In the genomic region with DNA sequence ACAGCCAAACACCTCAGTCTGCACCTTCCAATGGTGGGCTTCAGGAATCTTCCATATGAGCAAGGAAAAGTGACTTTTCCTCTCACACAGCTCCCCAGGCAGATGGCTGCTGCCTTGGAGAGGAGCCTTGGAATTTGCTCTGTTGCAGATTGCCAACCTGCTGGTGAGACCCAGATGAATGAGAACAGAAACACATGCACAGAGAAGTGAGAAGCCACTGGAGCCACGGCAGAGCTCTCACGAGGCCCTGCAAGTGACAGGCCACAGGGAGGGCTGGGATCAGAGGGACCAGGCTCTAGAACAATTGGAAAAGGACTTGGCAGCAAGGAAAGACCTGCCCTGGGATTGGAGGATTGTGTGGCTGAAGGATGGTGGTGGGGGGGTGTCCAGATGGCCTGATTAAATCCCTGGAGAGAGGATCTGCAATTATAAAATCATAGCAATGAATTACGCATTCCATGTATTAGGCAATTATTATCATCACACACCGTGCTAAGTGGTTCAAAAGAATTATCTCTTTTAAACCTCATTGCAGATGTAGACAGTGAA, we compare ENCODE assay signal across 20 cellular contexts.
"Had no signal": no experiment of that assay in that cellular context is flagged by ENCODE, and none has a peak within 500 bp of the region (broad histone marks: within the 10 kb centered on the region; RNA-seq: fewer than 3 reads in every experiment).

No MANE protein-coding gene starts in this region.

- H3K9me3 ChIP-seq: suprapubic skin had no signal

- H3K27me3 ChIP-seq: brain microvascular endothelial cell, heart right ventricle, suprapubic skin had no signal

- H3K4me1 ChIP-seq: heart right ventricle, suprapubic skin had no signal

- H3K36me3 Mint-ChIP-seq: activated naive CD8-positive, alpha-beta T cell; type B pancreatic cell had no signal

- DNase-seq: activated CD4-positive, alpha-beta T cell treated with anti-CD3 and anti-CD28 coated beads, Interleukin-2, amount 50 U/mL, for 4 hours; activated CD4-positive, CD25-positive, alpha-beta regulatory T cell treated with anti-CD3 and anti-CD28 coated beads, Interleukin-2, amount 50 U/mL, for 72 hours; activated effector memory CD4-positive, alpha-beta T cell treated with Interleukin-2 at 50 U/mL for 16 hours; activated T-cell treated with anti-CD3 and anti-CD28 coated beads, Interleukin-2, amount 50 U/mL, for 24 hours; brain microvascular endothelial cell; cerebellar nuclear complex; dermis blood vessel endothelial cell; endodermal cell; heart right ventricle; islet precursor cell; left ventricle myocardium inferior; mesendoderm; nephron progenitor cell; stimulated activated CD4-positive, alpha-beta T cell treated with anti-CD3 and anti-CD28 coated beads, Interleukin-12 subunit alpha, Interleukin-12 subunit beta, amount 100 ng/mL, for 4 hours; stimulated activated naive CD4-positive, alpha-beta T cell treated with Interleukin-2 at 50 U/mL for 16 hours; T-helper 2 cell had no signal

- H3K9me3 Mint-ChIP-seq: activated T-cell treated with anti-CD3 and anti-CD28 coated beads, Interleukin-2, amount 50 U/mL, for 24 hours; type B pancreatic cell had no signal

- H3K36me3 ChIP-seq: brain microvascular endothelial cell, heart right ventricle, left ventricle myocardium inferior, suprapubic skin had no signal

- H3K27me3 Mint-ChIP-seq: activated naive CD8-positive, alpha-beta T cell; activated T-cell treated with anti-CD3 and anti-CD28 coated beads, Interleukin-2, amount 50 U/mL, for 24 hours; type B pancreatic cell had no signal

- H3K27ac ChIP-seq: brain microvascular endothelial cell, heart right ventricle, left ventricle myocardium inferior, suprapubic skin had no signal

- H3K27ac Mint-ChIP-seq: activated naive CD8-positive, alpha-beta T cell; activated T-cell treated with anti-CD3 and anti-CD28 coated beads, Interleukin-2, amount 50 U/mL, for 24 hours; endodermal cell; nephron progenitor cell; type B pancreatic cell had no signal

- H3K4me3 Mint-ChIP-seq: activated naive CD8-positive, alpha-beta T cell; activated T-cell treated with anti-CD3 and anti-CD28 coated beads, Interleukin-2, amount 50 U/mL, for 24 hours; endodermal cell; nephron progenitor cell; type B pancreatic cell had no signal

- H3K4me3 ChIP-seq: heart right ventricle, left ventricle myocardium inferior, suprapubic skin had no signal

- ATAC-seq: esophagus mucosa, heart right ventricle had no signal
